In genomic region chr1:113949007-113949406, GRCh38 we compare ENCODE assay signal across 1 cellular context.
TF ChIP-seq lines count a peak whose summit lies in the region.

No MANE protein-coding gene starts in this region.

TF ChIP-seq in HepG2, 621 proteins besides CTCF, POLR2A, EP300 and RAD21:
- peak; percentile 42; the same call in 1 of the 2 replicates for TF ChIP-seq ZBTB38 (CRISPR knock-in tag; IDR thresholded peaks at IDR 0.05)
- TF ChIP-seq NFIB (CRISPR knock-in tag; IDR thresholded peaks at IDR 0.05; ENCODE audit: borderline replicate concordance) = no peak
- TF ChIP-seq ZNF777 (CRISPR knock-in tag; IDR thresholded peaks at IDR 0.05) = no peak
- no peak for TF ChIP-seq ZNF512B (CRISPR knock-in tag; IDR thresholded peaks at IDR 0.05; ENCODE audit: borderline replicate concordance)
- no peak for TF ChIP-seq EZH2 (conservative IDR thresholded peaks at IDR 0.05; ENCODE audit: low read depth, low read length)
- no peak for TF ChIP-seq HMGXB3 (CRISPR knock-in tag; IDR thresholded peaks at IDR 0.05; ENCODE audit: borderline replicate concordance)
- 0 out of 2 replicates have a peak, but pooled peaks have one; percentile 6 for TF ChIP-seq ZMYM2 (CRISPR knock-in tag; IDR thresholded peaks at IDR 0.05)
- no peak for TF ChIP-seq ZNF431 (CRISPR knock-in tag; IDR thresholded peaks at IDR 0.05; ENCODE audit: borderline replicate concordance, low read depth)
- TF ChIP-seq PRDM4 (CRISPR knock-in tag; IDR thresholded peaks at IDR 0.05; ENCODE audit: borderline replicate concordance) = no peak
- TF ChIP-seq ZBTB33 (CRISPR knock-in tag; IDR thresholded peaks at IDR 0.05) = peak; percentile 78
- TF ChIP-seq SMC3 (IDR thresholded peaks at IDR 0.05; ENCODE audit: low read length) = peak; percentile 30; the same call in 1 of the 2 replicates
- no peak for TF ChIP-seq ZFP91 (CRISPR knock-in tag; IDR thresholded peaks at IDR 0.05; ENCODE audit: borderline replicate concordance)
- TF ChIP-seq CREB3 (CRISPR knock-in tag; IDR thresholded peaks at IDR 0.05) = no peak
- no peak for TF ChIP-seq ERF (CRISPR knock-in tag; IDR thresholded peaks at IDR 0.05)
- 0 out of 2 replicates have a peak, but pooled peaks have one; percentile 24 for TF ChIP-seq RXRA (CRISPR knock-in tag; IDR thresholded peaks at IDR 0.05)
- TF ChIP-seq ZNF761 (CRISPR knock-in tag; conservative IDR thresholded peaks at IDR 0.05) = no peak
- no peak for TF ChIP-seq TBP (CRISPR knock-in tag; IDR thresholded peaks at IDR 0.05)
- no peak for TF ChIP-seq ESRRA (CRISPR knock-in tag; IDR thresholded peaks at IDR 0.05; ENCODE audit: low read depth)
- TF ChIP-seq FOSL2 (CRISPR knock-in tag; IDR thresholded peaks at IDR 0.05) = no peak
- peak; percentile 78 for TF ChIP-seq LCORL (IDR thresholded peaks at IDR 0.05)
- TF ChIP-seq LCORL (CRISPR knock-in tag; IDR thresholded peaks at IDR 0.05) = no peak
- no peak for TF ChIP-seq ZNF687 (CRISPR knock-in tag; IDR thresholded peaks at IDR 0.05)
